ENCODE assay signal across 18 cellular contexts in the genomic region with DNA sequence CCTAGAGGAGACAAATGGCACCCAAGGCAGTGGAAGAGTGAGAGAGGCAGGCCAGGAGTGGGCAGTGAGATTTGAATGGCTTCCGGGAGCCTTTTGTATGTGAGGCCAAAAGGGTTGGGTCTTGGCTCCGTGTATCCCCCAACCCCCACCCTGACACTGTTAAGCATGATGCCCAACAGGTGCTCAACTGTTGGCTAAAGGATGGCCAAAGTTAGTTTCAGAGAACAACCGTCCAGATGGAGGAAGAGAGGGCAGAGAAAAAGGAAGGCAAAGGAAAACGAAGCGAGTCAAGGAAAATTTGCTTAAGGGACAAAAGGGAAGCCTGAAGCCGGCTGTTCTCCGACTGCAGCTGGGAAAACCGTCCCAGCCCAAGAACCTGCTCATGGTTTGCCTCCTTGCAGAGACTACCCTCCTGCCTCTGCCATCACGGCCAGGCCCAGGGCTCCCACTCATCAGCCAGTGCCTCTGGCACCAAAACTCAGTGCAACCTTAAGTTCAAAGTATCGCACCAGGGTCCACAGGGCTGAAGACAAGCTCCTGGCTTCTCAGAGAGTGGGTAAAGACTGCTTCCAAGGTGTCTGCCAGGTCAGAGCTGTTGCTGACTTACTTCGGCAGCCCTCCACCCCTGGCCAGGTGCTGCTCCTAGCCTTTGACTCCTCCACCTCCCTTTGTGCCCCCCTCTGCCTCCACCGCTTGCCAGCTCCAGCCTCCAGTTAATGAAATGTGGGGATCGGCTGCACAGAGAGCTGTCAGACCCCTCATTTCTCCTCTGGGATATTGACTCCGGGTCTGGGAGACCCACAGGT. TPM values are rescaled to one million over a fixed set of nuclear protein-coding genes. Genes with fewer than 3 reads are reported as not detected.
A peak's percentile ranks its signal among the peaks of the same experiment; 100 is the strongest.
DNase-seq lines count a peak whose midpoint lies in the region; ATAC-seq and TF ChIP-seq lines count a peak whose summit lies in the region.
"Had no signal": no experiment of that assay in that cellular context is flagged by ENCODE, and none has a peak within 500 bp of the region (broad histone marks: within the 10 kb centered on the region; RNA-seq: fewer than 3 reads in every experiment).

No MANE protein-coding gene starts in this region.

- peaks cover 88% of the 10 kb centered on the region for H3K27me3 ChIP-seq in iPS DF 6.9 (ENCODE audit: control insufficient read depth, insufficient read depth, low read length)

- peak overlapping the region; percentile 12 for H3K4me3 Mint-ChIP-seq in progenitor cell of endocrine pancreas (ENCODE audit: low read depth)
- H3K4me3 Mint-ChIP-seq: activated CD4-positive, alpha-beta T cell treated with anti-CD3 and anti-CD28 coated beads for 36 hours; HFFc6 had no signal

- H3K36me3 ChIP-seq in HEK293 (ENCODE audit: control insufficient read depth in 2 of 2, insufficient read depth in 1 of 2, low read length in 2 of 2) (no peaks in the 10 kb centered on the region), iPS DF 6.9 (ENCODE audit: control insufficient read depth, insufficient read depth, low read length) (no peaks in the 10 kb centered on the region; the same call in 1 of the 2 replicates), mucosa of descending colon (ENCODE audit: low read depth) (no peaks in the 10 kb centered on the region)
- H3K36me3 ChIP-seq: adrenal gland had no signal

- H3K4me3 ChIP-seq in HEK293 (ENCODE audit: low read depth, low read length) (no peak overlapping the region), iPS DF 6.9 (ENCODE audit: low read length) (peak overlapping the region; percentile 61; the same call in 1 of the 2 replicates), mucosa of descending colon (no peak overlapping the region)

- H3K9me3 ChIP-seq in HEK293 (ENCODE audit: control insufficient read depth, insufficient read depth, low read depth, low read length), result no peaks in the 10 kb centered on the region
- no peaks in the 10 kb centered on the region for H3K9me3 ChIP-seq in iPS DF 6.9 (ENCODE audit: control insufficient read depth, insufficient read depth, low read length)
- no peaks in the 10 kb centered on the region for H3K9me3 ChIP-seq in mucosa of descending colon
- H3K9me3 ChIP-seq: adrenal gland had no signal

- intact Hi-C loops in mucosa of descending colon (cut with DNase I, micrococcal nuclease), result loop anchor here in 1 of 2 donors (10.0 kb wide), 1 partner anchor 56 kb away; no protein-coding TSS in a partner anchor

- H3K4me1 Mint-ChIP-seq in progenitor cell of endocrine pancreas (ENCODE audit: low read depth), result peaks cover 19% of the 10 kb centered on the region

- no peak overlapping the region; the same call in 1 of the 2 replicates for H3K27ac ChIP-seq in HEK293 (ENCODE audit: extremely low read depth, low read depth, low read length)
- no peak overlapping the region for H3K27ac ChIP-seq in iPS DF 6.9 (ENCODE audit: low read length)
- H3K27ac ChIP-seq: adrenal gland had no signal

- CTCF ChIA-PET in HEK293 (lab: Yijun Ruan, JAX), result interaction anchor here (0.6 to 3.9 kb wide), 13 partner anchors 9 to 362 kb away, joined by 3 to 92 read pairs (median 10); a partner anchor contains a TSS

- H3K27ac Mint-ChIP-seq in progenitor cell of endocrine pancreas, result no peak overlapping the region
- H3K27ac Mint-ChIP-seq: activated CD4-positive, alpha-beta T cell treated with anti-CD3 and anti-CD28 coated beads for 36 hours; HFFc6; stimulated activated naive CD8-positive, alpha-beta T cell treated with anti-CD3 and anti-CD28 coated beads, Interleukin-15, amount 100 ng/mL, for 72 hours had no signal

- H3K27me3 Mint-ChIP-seq in progenitor cell of endocrine pancreas, result peaks cover 60% of the 10 kb centered on the region

- H3K4me1 ChIP-seq in HEK293 (ENCODE audit: control insufficient read depth, insufficient read depth, low read length) (peaks cover 16% of the 10 kb centered on the region), iPS DF 6.9 (ENCODE audit: control insufficient read depth, insufficient read depth, low read length) (peaks cover 12% of the 10 kb centered on the region), mucosa of descending colon (ENCODE audit: low read depth) (peaks cover 43% of the 10 kb centered on the region)

- H3K9me3 Mint-ChIP-seq in progenitor cell of endocrine pancreas (ENCODE audit: low read depth), result no peaks in the 10 kb centered on the region
- H3K9me3 Mint-ChIP-seq: HFFc6; stimulated activated naive CD8-positive, alpha-beta T cell treated with anti-CD3 and anti-CD28 coated beads, Interleukin-15, amount 100 ng/mL, for 72 hours had no signal

- POLR2A ChIA-PET in HEK293 (lab: Yijun Ruan, JAX), result interaction anchor here (2.3 to 2.6 kb wide), 2 partner anchors 26 to 210 kb away, joined by 6 to 11 read pairs; a partner anchor contains a TSS

- no peaks in the 10 kb centered on the region for H3K36me3 Mint-ChIP-seq in progenitor cell of endocrine pancreas (ENCODE audit: insufficient read depth)

- DNase-seq in iPS DF 6.9 (ENCODE audit: low read depth, low spot score) (no peak), progenitor cell of endocrine pancreas (ENCODE audit: low spot score, unreplicated experiment) (no peak), occipital lobe (lab: John Stamatoyannopoulos, UW) (no peak), mucosa of descending colon (no peak)
- DNase-seq: activated CD4-positive, alpha-beta T cell treated with anti-CD3 and anti-CD28 coated beads for 36 hours; activated T-cell treated with anti-CD3 and anti-CD28 coated beads, Interleukin-2, amount 50 U/mL, for 1 hour; C1 segment of cervical spinal cord; HFFc6; left ventricle myocardium superior; NCI-H2081 treated with DMSO at 0.1 percent for 48 hours had no signal

- WGBS in iPS DF 6.9 (ENCODE audit: insufficient coverage, insufficient read length), result no CpG with 5 or more reads among the region's 14 CpGs

- no peak for ATAC-seq in GM19395 (IDR thresholded peaks at IDR 0.05; ENCODE audit: unreplicated experiment)
- no peak for ATAC-seq in mucosa of descending colon
- ATAC-seq: activated CD4-positive, alpha-beta T cell treated with anti-CD3 and anti-CD28 coated beads for 36 hours had no signal

- TF ChIP-seq CTCF in HEK293 (tag by site-specific recombination; IDR thresholded peaks at IDR 0.05) (no peak), progenitor cell of endocrine pancreas (IDR thresholded peaks at IDR 0.05; ENCODE audit: unreplicated experiment) (no peak), mucosa of descending colon (IDR thresholded peaks at IDR 0.05) (no peak)

TF ChIP-seq in HEK293, 187 proteins besides CTCF, POLR2A, EP300 and RAD21:
- TF ChIP-seq ZNF248 (tag by site-specific recombination; IDR thresholded peaks at IDR 0.05) (no peak), SCRT1 (tag by site-specific recombination; IDR thresholded peaks at IDR 0.05; ENCODE audit: borderline replicate concordance) (peak; percentile 79; the same call in 1 of the 2 replicates), ZNF677 (tag by site-specific recombination; IDR thresholded peaks at IDR 0.05) (peak; percentile 91), ZFP41 (tag by site-specific recombination; IDR thresholded peaks at IDR 0.05; ENCODE audit: borderline replicate concordance) (no peak), ZNF571 (tag by site-specific recombination; IDR thresholded peaks at IDR 0.05) (no peak), SCRT2 (tag by site-specific recombination; IDR thresholded peaks at IDR 0.05) (peak; percentile 80), ZNF785 (tag by site-specific recombination; IDR thresholded peaks at IDR 0.05) (no peak)
- TF ChIP-seq, protein P1, sequence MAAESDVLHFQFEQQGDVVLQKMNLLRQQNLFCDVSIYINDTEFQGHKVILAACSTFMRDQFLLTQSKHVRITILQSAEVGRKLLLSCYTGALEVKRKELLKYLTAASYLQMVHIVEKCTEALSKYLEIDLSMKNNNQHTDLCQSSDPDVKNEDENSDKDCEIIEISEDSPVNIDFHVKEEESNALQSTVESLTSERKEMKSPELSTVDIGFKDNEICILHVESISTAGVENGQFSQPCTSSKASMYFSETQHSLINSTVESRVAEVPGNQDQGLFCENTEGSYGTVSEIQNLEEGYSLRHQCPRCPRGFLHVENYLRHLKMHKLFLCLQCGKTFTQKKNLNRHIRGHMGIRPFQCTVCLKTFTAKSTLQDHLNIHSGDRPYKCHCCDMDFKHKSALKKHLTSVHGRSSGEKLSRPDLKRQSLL (tag by site-specific recombination; IDR thresholded peaks at IDR 0.05), result no peak
- TF ChIP-seq, protein P2, sequence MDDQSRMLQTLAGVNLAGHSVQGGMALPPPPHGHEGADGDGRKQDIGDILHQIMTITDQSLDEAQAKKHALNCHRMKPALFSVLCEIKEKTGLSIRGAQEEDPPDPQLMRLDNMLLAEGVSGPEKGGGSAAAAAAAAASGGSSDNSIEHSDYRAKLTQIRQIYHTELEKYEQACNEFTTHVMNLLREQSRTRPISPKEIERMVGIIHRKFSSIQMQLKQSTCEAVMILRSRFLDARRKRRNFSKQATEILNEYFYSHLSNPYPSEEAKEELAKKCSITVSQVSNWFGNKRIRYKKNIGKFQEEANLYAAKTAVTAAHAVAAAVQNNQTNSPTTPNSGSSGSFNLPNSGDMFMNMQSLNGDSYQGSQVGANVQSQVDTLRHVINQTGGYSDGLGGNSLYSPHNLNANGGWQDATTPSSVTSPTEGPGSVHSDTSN (CRISPR knock-in tag; IDR thresholded peaks at IDR 0.05), result no peak

RNA-seq across cellular contexts. Expression of a gene that starts 4.2 kb away (rescaled TPM):
- total RNA-seq in progenitor cell of endocrine pancreas (0.64 and 0.79 TPM in 2 replicates), occipital lobe (0.16 TPM), mucosa of descending colon (not detected)
- total RNA-seq: activated CD4-positive, alpha-beta T cell treated with anti-CD3 and anti-CD28 coated beads for 36 hours; epithelial cell of proximal tubule; left ventricle myocardium superior; MCF 10A; Right ventricle myocardium inferior; T-helper 2 cell treated with Interferon-gamma antibody and Interleukin-4, amounts not matched to agents 100 ng/mL and 5 ng/mL, for 36 hours had no signal

RNA-seq across cellular contexts. Expression of a gene that starts 5.5 kb away (rescaled TPM):
- total RNA-seq in progenitor cell of endocrine pancreas (36.0 and 38.7 TPM in 2 replicates), occipital lobe (0.78 TPM), mucosa of descending colon (10 to 100 TPM in 2 of 3 donors, 1 to 10 TPM in 1; 6.7 to 45.7 (median 37.0) TPM)
- total RNA-seq: Right ventricle myocardium inferior had no signal

RNA-seq across cellular contexts. Expression of a gene that starts 18.1 kb away (rescaled TPM):
- total RNA-seq in progenitor cell of endocrine pancreas (44.7 and 44.9 TPM in 2 replicates), occipital lobe (1.2 TPM), mucosa of descending colon (10 to 100 TPM in 1 of 3 donors, 1 to 10 TPM in 2; 4.4 to 18.8 (median 5.8) TPM)

RNA-seq across cellular contexts. Expression of a gene that starts 26.1 kb away (rescaled TPM):
- total RNA-seq in progenitor cell of endocrine pancreas (84.4 and 87.1 TPM in 2 replicates), occipital lobe (58.2 TPM), mucosa of descending colon (10 to 100 TPM; 15.0 to 19.8 (median 18.3) TPM)

RNA-seq across cellular contexts. Expression of a gene that starts 46.2 kb away (rescaled TPM):
- 0.60 and 0.62 TPM in 2 replicates for total RNA-seq in progenitor cell of endocrine pancreas
- total RNA-seq in occipital lobe, result not detected
- 10 to 100 TPM in 1 of 3 donors, 1 to 10 TPM in 2; 5.1 to 69.5 (median 8.6) TPM for total RNA-seq in mucosa of descending colon
- total RNA-seq: activated CD4-positive, alpha-beta T cell treated with anti-CD3 and anti-CD28 coated beads for 36 hours; epithelial cell of proximal tubule; HFFc6; left ventricle myocardium superior; T-helper 2 cell treated with Interferon-gamma antibody and Interleukin-4, amounts not matched to agents 100 ng/mL and 5 ng/mL, for 36 hours had no signal
